8 cellular contexts compared by ENCODE assay signal in the genomic region with DNA sequence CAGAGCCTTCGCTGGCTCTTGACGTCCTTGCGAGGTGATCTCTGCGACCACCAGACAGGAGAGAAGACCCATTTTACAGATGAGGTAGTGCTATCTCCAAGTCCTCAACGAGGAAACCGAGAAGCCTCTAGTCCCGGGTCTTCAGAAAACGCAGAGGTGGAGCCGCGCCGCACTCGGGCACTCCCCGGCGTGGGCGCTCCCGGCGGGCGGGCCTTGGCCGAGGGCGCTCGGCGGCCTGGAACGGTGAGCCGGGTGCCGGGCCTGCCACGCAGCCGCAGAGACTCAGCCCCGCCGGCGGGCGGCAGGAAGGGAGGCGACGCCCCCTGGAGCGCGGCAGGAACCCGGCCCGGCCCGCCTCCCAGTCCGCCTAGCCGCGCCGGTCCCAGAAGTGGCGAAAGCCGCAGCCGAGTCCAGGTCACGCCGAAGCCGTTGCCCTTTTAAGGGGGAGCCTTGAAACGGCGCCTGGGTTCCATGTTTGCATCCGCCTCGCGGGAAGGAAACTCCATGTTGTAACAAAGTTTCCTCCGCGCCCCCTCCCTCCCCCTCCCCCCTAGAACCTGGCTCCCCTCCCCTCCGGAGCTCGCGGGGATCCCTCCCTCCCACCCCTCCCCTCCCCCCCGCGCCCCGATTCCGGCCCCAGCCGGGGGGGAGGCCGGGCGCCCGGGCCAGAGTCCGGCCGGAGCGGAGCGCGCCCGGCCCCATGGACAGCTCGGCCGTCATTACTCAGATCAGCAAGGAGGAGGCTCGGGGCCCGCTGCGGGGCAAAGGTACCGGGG. TPM values are rescaled to one million over a fixed set of nuclear protein-coding genes. Genes with fewer than 3 reads are reported as not detected.
DNase-seq lines count a peak whose midpoint lies in the region; ATAC-seq and TF ChIP-seq lines count a peak whose summit lies in the region.

A gene with protein sequence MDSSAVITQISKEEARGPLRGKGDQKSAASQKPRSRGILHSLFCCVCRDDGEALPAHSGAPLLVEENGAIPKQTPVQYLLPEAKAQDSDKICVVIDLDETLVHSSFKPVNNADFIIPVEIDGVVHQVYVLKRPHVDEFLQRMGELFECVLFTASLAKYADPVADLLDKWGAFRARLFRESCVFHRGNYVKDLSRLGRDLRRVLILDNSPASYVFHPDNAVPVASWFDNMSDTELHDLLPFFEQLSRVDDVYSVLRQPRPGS (plus strand): TSS at position 478 of the 776 bp plus-strand sequence. CDS start 223 bp downstream, at position 701.

- intact Hi-C loops in dorsolateral prefrontal cortex (cut with DNase I) (loop anchor here (2.0 to 5.0 kb wide), 4 partner anchors 107 to 183 kb away; a partner anchor contains a TSS), lower leg skin (cut with DNase I; ENCODE audit: low total_unique reads) (loop anchor here (10.0 kb wide), 1 partner anchor 125 kb away; a partner anchor contains a TSS)

- no peaks in the 10 kb centered on the region for H3K27me3 Mint-ChIP-seq in activated CD4-positive, alpha-beta memory T cell treated with anti-CD3 and anti-CD28 coated beads, Interleukin-2, amount 10 ng/mL, durations not matched to agents 7 days and 5 days

- WGBS in lower leg skin, 2 donors: 0% methylated on average over 20 to 32 of the region's 78 CpGs

- H3K27ac Mint-ChIP-seq in activated CD4-positive, alpha-beta memory T cell treated with anti-CD3 and anti-CD28 coated beads, Interleukin-2, amount 10 ng/mL, durations not matched to agents 7 days and 5 days: peak within 1 kb of the TSS; percentile 93

- POLR2A ChIA-PET in activated CD4-positive, alpha-beta memory T cell treated with anti-CD3 and anti-CD28 coated beads, Interleukin-2, amount 10 ng/mL, durations not matched to agents 7 days and 5 days (lab: Charles Lee): interaction anchor here (0.7 to 3.3 kb wide), 11 partner anchors 9 to 854 kb away, joined by 3 to 29 read pairs (median 4); a partner anchor contains a TSS

- peaks cover 55% of the 10 kb centered on the region for H3K4me1 Mint-ChIP-seq in activated CD4-positive, alpha-beta memory T cell treated with anti-CD3 and anti-CD28 coated beads, Interleukin-2, amount 10 ng/mL, durations not matched to agents 7 days and 5 days

- DNase-seq in C1 segment of cervical spinal cord (lab: John Stamatoyannopoulos, UW): peak; percentile 60 to 95 (median 88)
- peak; percentile 81 for DNase-seq in NCI-H82 treated with DMSO at 0.1 percent for 48 hours (lab: John Stamatoyannopoulos, UW; ENCODE audit: unreplicated experiment)
- DNase-seq in activated CD4-positive, alpha-beta memory T cell treated with anti-CD3 and anti-CD28 coated beads, Interleukin-2, amount 10 ng/mL, durations not matched to agents 7 days and 5 days: peak; percentile 96
- peak; percentile 83 to 95 (median 93) for DNase-seq in dorsolateral prefrontal cortex
- peak; percentile 96 to 99 for DNase-seq in lower leg skin (ENCODE audit: low spot score in 2 of 2)
- peak; percentile 84 to 87 for DNase-seq in stimulated activated CD4-positive, alpha-beta T cell treated with anti-CD3 and anti-CD28 coated beads, Interleukin-4, amount 100 ng/mL, for 48 hours (ENCODE audit: low read depth in 2 of 2)

- TF ChIP-seq CTCF in dorsolateral prefrontal cortex (IDR thresholded peaks at IDR 0.05 in 54 of 56, conservative IDR thresholded peaks at IDR 0.05 in 2 of 56; ENCODE audit: low read depth in 1 of 56, partially characterized antibody in 56 of 56): peak in 32 of 56 donors; percentile 7 to 59 (median 37)
- TF ChIP-seq CTCF in lower leg skin (IDR thresholded peaks at IDR 0.05): no peak

- H3K36me3 Mint-ChIP-seq in activated CD4-positive, alpha-beta memory T cell treated with anti-CD3 and anti-CD28 coated beads, Interleukin-2, amount 10 ng/mL, durations not matched to agents 7 days and 5 days (ENCODE audit: low read depth): peaks cover 39% of the 10 kb centered on the region

- ATAC-seq in GM19395 (IDR thresholded peaks at IDR 0.05; ENCODE audit: unreplicated experiment): peak; percentile 29
- peak; percentile 33 for ATAC-seq in HG03565 (IDR thresholded peaks at IDR 0.05; ENCODE audit: unreplicated experiment)

- TF ChIP-seq POLR2A in lower leg skin (IDR thresholded peaks at IDR 0.05): no peak

- H3K9me3 Mint-ChIP-seq in activated CD4-positive, alpha-beta memory T cell treated with anti-CD3 and anti-CD28 coated beads, Interleukin-2, amount 10 ng/mL, durations not matched to agents 7 days and 5 days: no peaks in the 10 kb centered on the region

- peak within 1 kb of the TSS; percentile 95 for H3K4me3 Mint-ChIP-seq in activated CD4-positive, alpha-beta memory T cell treated with anti-CD3 and anti-CD28 coated beads, Interleukin-2, amount 10 ng/mL, durations not matched to agents 7 days and 5 days

- peak within 1 kb of the TSS; percentile 91 to 100 (median 99) for H3K27ac ChIP-seq in dorsolateral prefrontal cortex

- H3K4me3 ChIP-seq in dorsolateral prefrontal cortex (peak within 1 kb of the TSS; percentile 62 to 99 (median 94)), lower leg skin (ENCODE audit: low read depth, poor library complexity, severe bottlenecking) (peak within 1 kb of the TSS; percentile 92)

- CTCF ChIA-PET in activated CD4-positive, alpha-beta memory T cell treated with anti-CD3 and anti-CD28 coated beads, Interleukin-2, amount 10 ng/mL, durations not matched to agents 7 days and 5 days (lab: Charles Lee): interaction anchor here (0.7 to 1.7 kb wide), 3 partner anchors 107 to 130 kb away, joined by 3 to 9 read pairs (median 3); a partner anchor contains a TSS

- H3K27me3 ChIP-seq in dorsolateral prefrontal cortex: peaks cover 0 to 5% (median 0%) of the 10 kb centered on the region in 45 donors

RNA-seq across cellular contexts. Expression of the gene that starts here (rescaled TPM):
- total RNA-seq in activated CD4-positive, alpha-beta memory T cell treated with anti-CD3 and anti-CD28 coated beads, Interleukin-2, amount 10 ng/mL, durations not matched to agents 7 days and 5 days: 100 to 1,000 TPM; 203 to 205 TPM
- total RNA-seq in dorsolateral prefrontal cortex (10 to 100 TPM; 25.1 to 85.9 (median 45.2) TPM), lower leg skin (100 to 1,000 TPM in 2 of 4 donors, 10 to 100 TPM in 2; 64.8 to 108 (median 99.9) TPM)

Comparison
In these comparisons a context has a peak if more than half of its experiments do, and no peak if none do; other contexts are left out.
1. Peak in every context shown above with its lines: DNase-seq, ATAC-seq, H3K4me3 ChIP-seq and H3K27ac ChIP-seq.
2. CTCF ChIP-seq: peak in dorsolateral prefrontal cortex (32 of 56); none in lower leg skin (0 of 3).